In the genomic region with DNA sequence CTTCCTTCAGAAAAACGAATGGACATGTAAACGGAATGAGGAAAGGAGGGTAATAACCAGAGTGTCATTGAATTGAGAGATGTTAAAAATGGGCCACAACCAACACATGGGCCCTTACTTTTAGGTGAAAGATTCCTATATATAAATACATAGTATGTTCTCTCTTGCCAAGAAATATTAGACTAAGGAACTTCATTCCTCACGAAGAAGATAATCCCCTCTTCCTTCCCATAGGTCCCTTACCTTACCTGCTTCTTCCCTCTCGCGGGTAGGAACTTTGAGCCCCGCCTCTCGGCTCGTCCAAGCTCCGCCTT, we compare ENCODE assay signal across 8 cellular contexts. TPM values are rescaled to one million over a fixed set of nuclear protein-coding genes. Genes with fewer than 3 reads are reported as not detected.
DNase-seq lines count a peak whose midpoint lies in the region; ATAC-seq and TF ChIP-seq lines count a peak whose summit lies in the region.

No MANE protein-coding gene starts in this region.

- peak overlapping the region; percentile 6 for H2AFZ ChIP-seq in hepatocyte

- peaks cover 2% of the 10 kb centered on the region for H3K36me3 Mint-ChIP-seq in activated CD4-positive, alpha-beta memory T cell treated with anti-CD3 and anti-CD28 coated beads for 36 hours

- H3K9me2 ChIP-seq in hepatocyte (replicated peaks; ENCODE audit: insufficient read depth) = no peaks in the 10 kb centered on the region

- H3K27ac Mint-ChIP-seq in activated CD4-positive, alpha-beta memory T cell treated with anti-CD3 and anti-CD28 coated beads for 36 hours = peak overlapping the region; percentile 87

- intact Hi-C loops in activated CD4-positive, alpha-beta memory T cell treated with anti-CD3 and anti-CD28 coated beads for 36 hours (cut with micrococcal nuclease) = loop anchor here (1.0 to 5.0 kb wide), 3 partner anchors 35 to 260 kb away; partner anchors contain the start of gene CCDC167

- peaks cover 41% of the 10 kb centered on the region for H3K4me1 Mint-ChIP-seq in activated CD4-positive, alpha-beta memory T cell treated with anti-CD3 and anti-CD28 coated beads for 36 hours (ENCODE audit: low read depth)

- TF ChIP-seq CTCF in HFF-Myc (IDR thresholded peaks at IDR 0.05; ENCODE audit: low read depth, low read length, missing control alignments) = no peak
- no peak for TF ChIP-seq CTCF in hepatocyte (IDR thresholded peaks at IDR 0.05; ENCODE audit: poor library complexity)

- peaks cover 39% of the 10 kb centered on the region for H3K79me2 ChIP-seq in hepatocyte

- H3K4me2 ChIP-seq in hepatocyte = peak overlapping the region; percentile 71
- peak overlapping the region; percentile 89 for H3K4me2 ChIP-seq in skeletal muscle satellite cell (ENCODE audit: low read length)

- H3K9me3 ChIP-seq in hepatocyte (ENCODE audit: low read depth) (no peaks in the 10 kb centered on the region), skeletal muscle satellite cell (replicated peaks; ENCODE audit: low read length) (no peaks in the 10 kb centered on the region)

- WGBS in hepatocyte (ENCODE audit: low lambda C conversion rate, missing lambda C conversion rate) = under 1% methylated on average over 9 of the region's 9 CpGs

- POLR2A ChIA-PET in activated CD4-positive, alpha-beta memory T cell treated with anti-CD3 and anti-CD28 coated beads for 36 hours (lab: Charles Lee) = interaction anchor here (0.6 to 3.4 kb wide), 12 partner anchors 9 to 1191 kb away, joined by 3 to 19 read pairs (median 4); partner anchors contain the start of gene MTCH1

- no peaks in the 10 kb centered on the region for H3K9me3 Mint-ChIP-seq in activated CD4-positive, alpha-beta memory T cell treated with anti-CD3 and anti-CD28 coated beads for 36 hours

- H3K36me3 ChIP-seq in hepatocyte (replicated peaks; ENCODE audit: insufficient read depth, low read depth) (no peaks in the 10 kb centered on the region), skeletal muscle satellite cell (ENCODE audit: insufficient read depth, low read length) (no peaks in the 10 kb centered on the region)

- H3K27ac ChIP-seq in hepatocyte = no peak overlapping the region

- ATAC-seq in GM19023 (IDR thresholded peaks at IDR 0.05; ENCODE audit: unreplicated experiment) = no peak

- peak overlapping the region; percentile 86 for H3K4me3 Mint-ChIP-seq in activated CD4-positive, alpha-beta memory T cell treated with anti-CD3 and anti-CD28 coated beads for 36 hours

- no peak for DNase-seq in HFF-Myc (ENCODE audit: extremely low read depth, low read depth)
- no peak for DNase-seq in activated CD4-positive, alpha-beta memory T cell treated with anti-CD3 and anti-CD28 coated beads for 36 hours
- DNase-seq in hepatocyte (ENCODE audit: low spot score) = no peak
- no peak for DNase-seq in stimulated activated CD4-positive, alpha-beta T cell treated with anti-CD3 and anti-CD28 coated beads, Interleukin-4, amount 100 ng/mL, for 24 hours
- no peak for DNase-seq in NK-92 (lab: John Stamatoyannopoulos, UW; ENCODE audit: unreplicated experiment)
- DNase-seq in GF-D8 (lab: John Stamatoyannopoulos, UW) = no peak

- H3K27me3 ChIP-seq in hepatocyte (no peaks in the 10 kb centered on the region), skeletal muscle satellite cell (ENCODE audit: control insufficient read depth, insufficient read depth, low read length) (no peaks in the 10 kb centered on the region)

- H3K4me1 ChIP-seq in hepatocyte (ENCODE audit: insufficient read depth) (peaks cover 6% of the 10 kb centered on the region), skeletal muscle satellite cell (ENCODE audit: control insufficient read depth, insufficient read depth, low read length) (peaks cover 17% of the 10 kb centered on the region)

- peak overlapping the region; percentile 99 for H3K4me3 ChIP-seq in HFF-Myc (replicated peaks; ENCODE audit: low read depth, low read length)
- no peak overlapping the region for H3K4me3 ChIP-seq in hepatocyte
- H3K4me3 ChIP-seq in skeletal muscle satellite cell (ENCODE audit: low read length) = peak overlapping the region; percentile 99

- H3K27me3 Mint-ChIP-seq in activated CD4-positive, alpha-beta memory T cell treated with anti-CD3 and anti-CD28 coated beads for 36 hours = no peaks in the 10 kb centered on the region

- peak overlapping the region; percentile 97 for H3K9ac ChIP-seq in skeletal muscle satellite cell (ENCODE audit: low read depth, low read length)

- CTCF ChIA-PET in activated CD4-positive, alpha-beta memory T cell treated with anti-CD3 and anti-CD28 coated beads for 36 hours (lab: Charles Lee) = interaction anchor here (0.7 to 1.3 kb wide), 5 partner anchors 57 to 435 kb away, joined by 3 to 6 read pairs (median 4); partner anchors contain the start of gene PIM1

- H4K20me1 ChIP-seq in hepatocyte (ENCODE audit: insufficient read depth, poor library complexity, severe bottlenecking) = no peaks in the 10 kb centered on the region

RNA-seq across cellular contexts. Expression of gene TBC1D22B, which starts 0.3 kb away (rescaled TPM):
- total RNA-seq in activated CD4-positive, alpha-beta memory T cell treated with anti-CD3 and anti-CD28 coated beads for 36 hours = 10 to 100 TPM; 14.4 to 15.7 TPM
- total RNA-seq in hepatocyte = 8.2 and 9.0 TPM in 2 replicates
- polyA plus RNA-seq in hepatocyte = 5.2 and 8.9 TPM in 2 replicates
- 4.3 and 5.0 TPM in 2 replicates for total RNA-seq in skeletal muscle satellite cell (2012; rRNA removed)

RNA-seq across cellular contexts. Expression of gene TMEM217, which starts 0.7 kb away (rescaled TPM):
- total RNA-seq in activated CD4-positive, alpha-beta memory T cell treated with anti-CD3 and anti-CD28 coated beads for 36 hours = 1 to 10 TPM; 2.2 to 3.3 TPM
- 0.87 and 2.7 TPM in 2 replicates for total RNA-seq in hepatocyte
- 2.1 and 4.8 TPM in 2 replicates for polyA plus RNA-seq in hepatocyte
- 2.2 and 2.5 TPM in 2 replicates for total RNA-seq in skeletal muscle satellite cell (2012; rRNA removed)
